In the genomic region with DNA sequence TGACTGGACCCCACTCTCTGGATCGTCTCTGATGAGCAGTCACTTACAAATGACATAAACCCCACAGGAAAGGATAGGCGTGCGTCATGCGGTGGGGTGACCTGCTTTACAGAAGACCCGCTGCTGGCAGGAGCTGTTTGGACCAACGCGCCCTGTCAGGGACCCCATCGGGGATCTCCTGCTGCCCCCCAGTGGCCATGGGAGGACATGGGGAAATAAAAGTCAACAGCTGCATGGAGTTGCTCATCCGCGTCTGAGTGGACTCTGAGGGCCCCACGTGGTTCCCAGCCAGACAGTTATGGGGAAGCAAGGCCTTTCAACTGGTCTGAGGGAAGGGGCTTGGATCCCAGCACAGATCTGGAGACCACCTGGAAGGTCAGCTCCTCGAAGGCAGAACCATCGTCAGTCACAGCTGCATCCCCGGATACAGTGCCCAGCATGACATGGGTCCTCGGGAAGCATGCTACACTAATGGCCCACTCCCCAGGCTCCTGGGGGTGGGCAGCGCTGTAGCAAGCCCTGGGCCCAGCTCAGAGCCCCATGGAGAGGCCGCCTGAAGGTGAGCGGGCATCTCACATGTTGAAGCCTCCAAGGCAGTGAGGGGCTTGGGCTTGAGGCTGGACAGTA, we compare ENCODE assay signal across 8 cellular contexts. TPM values are rescaled to one million over a fixed set of nuclear protein-coding genes. Genes with fewer than 3 reads are reported as not detected.
A peak's percentile ranks its signal among the peaks of the same experiment; 100 is the strongest.
DNase-seq lines count a peak whose midpoint lies in the region; ATAC-seq and TF ChIP-seq lines count a peak whose summit lies in the region.

No MANE protein-coding gene starts in this region.

- DNase-seq in Jurkat, Clone E6-1 (ENCODE audit: low read depth, low spot score) = peak; percentile 48
- peak; percentile 82 for DNase-seq in RPMI7951 (ENCODE audit: low read depth)
- DNase-seq in activated T-cell treated with anti-CD3 and anti-CD28 coated beads, Interleukin-2, amount 50 U/mL, for 72 hours = peak; percentile 84 to 86
- DNase-seq in fibroblast of pulmonary artery (ENCODE audit: low read depth) = peak; percentile 84
- peak; percentile 79 for DNase-seq in neuronal stem cell (ENCODE audit: low spot score)
- peak; percentile 89 for DNase-seq in stimulated activated naive CD8-positive, alpha-beta T cell treated with anti-CD3 and anti-CD28 coated beads, Interleukin-15, Interleukin-2, amounts not matched to agents 100 U/mL and 50 U/mL, for 24 hours

- no peaks in the 10 kb centered on the region for H3K27me3 Mint-ChIP-seq in activated T-cell treated with anti-CD3 and anti-CD28 coated beads, Interleukin-2, amount 50 U/mL, for 72 hours (ENCODE audit: low read depth)

- peaks cover 19% of the 10 kb centered on the region for H3K4me1 Mint-ChIP-seq in activated T-cell treated with anti-CD3 and anti-CD28 coated beads, Interleukin-2, amount 50 U/mL, for 72 hours (ENCODE audit: low read depth)

- no peaks in the 10 kb centered on the region for H3K9me3 Mint-ChIP-seq in activated T-cell treated with anti-CD3 and anti-CD28 coated beads, Interleukin-2, amount 50 U/mL, for 72 hours

- no peak overlapping the region for H2BK120ac ChIP-seq in neuronal stem cell (ENCODE audit: low read depth, low read length)

- peak overlapping the region; percentile 51 for H3K9ac ChIP-seq in neuronal stem cell (ENCODE audit: low read depth, low read length, poor library complexity)

- H3K27ac Mint-ChIP-seq in activated T-cell treated with anti-CD3 and anti-CD28 coated beads, Interleukin-2, amount 50 U/mL, for 72 hours = no peak overlapping the region

- H3K23ac ChIP-seq in neuronal stem cell (ENCODE audit: low read depth, low read length, poor library complexity) = peak overlapping the region; percentile 49

- H3K36me3 Mint-ChIP-seq in activated T-cell treated with anti-CD3 and anti-CD28 coated beads, Interleukin-2, amount 50 U/mL, for 72 hours (ENCODE audit: insufficient read depth in 2 of 2) = no peaks in the 10 kb centered on the region

- peaks cover 0 to 5% (median 3%) of the 10 kb centered on the region in 3 experiments for H3K27me3 ChIP-seq in neuronal stem cell (ENCODE audit: control insufficient read depth in 3 of 3, insufficient read depth in 3 of 3, low read depth in 1 of 3, low read length in 3 of 3)

- no peak overlapping the region for H3K4me2 ChIP-seq in neuronal stem cell (ENCODE audit: insufficient read depth, low read length, poor library complexity, severe bottlenecking)

- peak overlapping the region; percentile 18 for H2BK12ac ChIP-seq in neuronal stem cell (ENCODE audit: low read length)

- no peak overlapping the region for H3K4ac ChIP-seq in neuronal stem cell (ENCODE audit: low read length)

- peaks cover 0 to 4% of the 10 kb centered on the region in 2 donors for H3K4me1 ChIP-seq in neuronal stem cell (ENCODE audit: control insufficient read depth in 2 of 2, insufficient read depth in 1 of 2, low read depth in 1 of 2, low read length in 2 of 2)

- peak overlapping the region; percentile 69 for H3K18ac ChIP-seq in neuronal stem cell (ENCODE audit: low read length)

- H4K8ac ChIP-seq in neuronal stem cell (ENCODE audit: low read depth, low read length) = peak overlapping the region; percentile 70

- H3K27ac ChIP-seq in neuronal stem cell (replicated peaks; ENCODE audit: low read length) = no peak overlapping the region

- no peak overlapping the region for H2BK5ac ChIP-seq in neuronal stem cell (ENCODE audit: low read length)

- H2AK5ac ChIP-seq in neuronal stem cell (ENCODE audit: low read depth, low read length) = peak overlapping the region; percentile 79

- no peak overlapping the region for H3K4me3 ChIP-seq in Jurkat, Clone E6-1 (ENCODE audit: low read length)
- H3K4me3 ChIP-seq in fibroblast of pulmonary artery (replicated peaks; ENCODE audit: low read depth, low read length) (no peak overlapping the region), neuronal stem cell (ENCODE audit: low read length in 2 of 2) (no peak overlapping the region)

- H3K9me3 ChIP-seq in neuronal stem cell (replicated peaks in 1 of 2; ENCODE audit: control insufficient read depth in 2 of 2, insufficient read depth in 1 of 2, low read depth in 1 of 2, low read length in 2 of 2) = peaks cover 0 to 2% of the 10 kb centered on the region in 2 donors

- no peak overlapping the region for H3K14ac ChIP-seq in neuronal stem cell (ENCODE audit: low read length)

- no peaks in the 10 kb centered on the region for H3K79me1 ChIP-seq in neuronal stem cell (ENCODE audit: low read depth, low read length)

- H2AFZ ChIP-seq in neuronal stem cell (ENCODE audit: low read length) = peak overlapping the region; percentile 65

- H3K36me3 ChIP-seq in neuronal stem cell (replicated peaks in 1 of 2; ENCODE audit: control insufficient read depth in 2 of 2, insufficient read depth in 2 of 2, low read length in 2 of 2) = peaks cover 2 to 6% of the 10 kb centered on the region in 2 donors

- ATAC-seq in activated T-cell treated with anti-CD3 and anti-CD28 coated beads, Interleukin-2, amount 50 U/mL, for 72 hours (replicated peaks in 1 of 2) = peak; percentile 75 to 82
- ATAC-seq in stimulated activated naive CD8-positive, alpha-beta T cell treated with anti-CD3 and anti-CD28 coated beads, Interleukin-15, Interleukin-2, amounts not matched to agents 100 U/mL and 50 U/mL, for 24 hours = peak; percentile 81
- no peak for ATAC-seq in GM18870 (IDR thresholded peaks at IDR 0.05; ENCODE audit: unreplicated experiment)

- peak; percentile 87 for TF ChIP-seq CTCF in GM12873 (IDR thresholded peaks at IDR 0.05; ENCODE audit: insufficient read depth, low read depth, low read length, missing control alignments)
- TF ChIP-seq CTCF in fibroblast of pulmonary artery (IDR thresholded peaks at IDR 0.05; ENCODE audit: low read length, missing control alignments) = peak; percentile 89

- no peak overlapping the region for H4K91ac ChIP-seq in neuronal stem cell (ENCODE audit: low read depth, low read length, poor library complexity)

- H3K4me3 Mint-ChIP-seq in activated T-cell treated with anti-CD3 and anti-CD28 coated beads, Interleukin-2, amount 50 U/mL, for 72 hours = no peak overlapping the region

- no CpG with 5 or more reads among the region's 18 CpGs for WGBS in neuronal stem cell (ENCODE audit: extremely low coverage in 2 of 2, insufficient read length in 2 of 2, insufficient replicate concordance in 1 of 2), 2 donors

- no peak overlapping the region for H2BK15ac ChIP-seq in neuronal stem cell (ENCODE audit: low read length)

RNA-seq across cellular contexts. Expression of gene PTH1R, which starts 32.1 kb away (rescaled TPM):
- polyA plus RNA-seq in Jurkat, Clone E6-1 (2012; ENCODE audit: insufficient read depth, insufficient read length) = not detected
- not detected in 2 replicates for total RNA-seq in RPMI7951 (2014; rRNA removed; shearing (Covaris generic))
- total RNA-seq in activated T-cell treated with anti-CD3 and anti-CD28 coated beads, Interleukin-2, amount 50 U/mL, for 72 hours = not detected
- 2.2 TPM for polyA plus RNA-seq in neuronal stem cell (2013, experiment 1 of 2)
- polyA plus RNA-seq in neuronal stem cell (2013, experiment 2 of 2) = 2.6 TPM

RNA-seq across cellular contexts. Expression of gene MYL3, which starts 46.4 kb away (rescaled TPM):
- not detected for polyA plus RNA-seq in Jurkat, Clone E6-1 (2012; ENCODE audit: insufficient read depth, insufficient read length)
- total RNA-seq in RPMI7951 (2014; rRNA removed; shearing (Covaris generic)) = not detected in 2 replicates
- total RNA-seq in activated T-cell treated with anti-CD3 and anti-CD28 coated beads, Interleukin-2, amount 50 U/mL, for 72 hours = not detected
- polyA plus RNA-seq in neuronal stem cell (2013, experiment 1 of 2) = 0.26 TPM
- polyA plus RNA-seq in neuronal stem cell (2013, experiment 2 of 2) = 0.25 TPM
